Comparison of ENCODE assay signal across 2 cellular contexts in genomic region chr2:137969418-137969765, GRCh38.
A peak's percentile ranks its signal among the peaks of the same experiment; 100 is the strongest.
TF ChIP-seq lines count a peak whose summit lies in the region.

No MANE protein-coding gene starts in this region.

TF ChIP-seq in endothelial cell of umbilical vein, 7 proteins besides CTCF, POLR2A, EP300 and RAD21 (continued from another document):
- TF ChIP-seq FOS (IDR thresholded peaks at IDR 0.05; ENCODE audit: borderline replicate concordance, insufficient read depth, low read length) (peak; percentile 97), JUN (IDR thresholded peaks at IDR 0.05; ENCODE audit: borderline replicate concordance, insufficient read depth, insufficient read length, low read depth) (peak; percentile 86), MYC (IDR thresholded peaks at IDR 0.05; ENCODE audit: low read depth, low read length) (no peak), POLR2AphosphoS5 (IDR thresholded peaks at IDR 0.05; ENCODE audit: insufficient read depth, low read depth, low read length) (peak; percentile 82), MAX (IDR thresholded peaks at IDR 0.05; ENCODE audit: insufficient read depth, insufficient read length) (no peak), GATA2 (IDR thresholded peaks at IDR 0.05; ENCODE audit: insufficient read depth, insufficient read length, low read depth, low read length) (peak; percentile 82)
TF ChIP-seq in endothelial cell of umbilical vein: peak in this region for 4.

TF ChIP-seq in GM23338, 12 proteins besides CTCF, POLR2A, EP300 and RAD21:
- no peak for TF ChIP-seq ETS1 (IDR thresholded peaks at IDR 0.05)
- no peak for TF ChIP-seq ZNF114 (CRISPR knock-in tag; IDR thresholded peaks at IDR 0.05)
- no peak for TF ChIP-seq STAT1 (IDR thresholded peaks at IDR 0.05; ENCODE audit: unreplicated experiment)
- no peak for TF ChIP-seq ZNF331 (CRISPR knock-in tag; IDR thresholded peaks at IDR 0.05; ENCODE audit: low read depth)
- TF ChIP-seq CREB1 (CRISPR knock-in tag; IDR thresholded peaks at IDR 0.05; ENCODE audit: low read depth): no peak
- TF ChIP-seq ZNF462 (CRISPR knock-in tag; IDR thresholded peaks at IDR 0.05): no peak
- no peak for TF ChIP-seq EZH2 (IDR thresholded peaks at IDR 0.05; ENCODE audit: low read depth, unreplicated experiment)
- no peak for TF ChIP-seq JUNB (IDR thresholded peaks at IDR 0.05; ENCODE audit: unreplicated experiment)
- no peak for TF ChIP-seq POLR2AphosphoS5 (IDR thresholded peaks at IDR 0.05; ENCODE audit: low read depth)
- no peak for TF ChIP-seq NANOG (IDR thresholded peaks at IDR 0.05; ENCODE audit: borderline replicate concordance)
- no peak for TF ChIP-seq REST (IDR thresholded peaks at IDR 0.05; ENCODE audit: unreplicated experiment)
- no peak for TF ChIP-seq EZH2phosphoT487 (IDR thresholded peaks at IDR 0.05; ENCODE audit: unreplicated experiment)
